Comparison of ENCODE assay signal across 1 cellular context in the genomic region with DNA sequence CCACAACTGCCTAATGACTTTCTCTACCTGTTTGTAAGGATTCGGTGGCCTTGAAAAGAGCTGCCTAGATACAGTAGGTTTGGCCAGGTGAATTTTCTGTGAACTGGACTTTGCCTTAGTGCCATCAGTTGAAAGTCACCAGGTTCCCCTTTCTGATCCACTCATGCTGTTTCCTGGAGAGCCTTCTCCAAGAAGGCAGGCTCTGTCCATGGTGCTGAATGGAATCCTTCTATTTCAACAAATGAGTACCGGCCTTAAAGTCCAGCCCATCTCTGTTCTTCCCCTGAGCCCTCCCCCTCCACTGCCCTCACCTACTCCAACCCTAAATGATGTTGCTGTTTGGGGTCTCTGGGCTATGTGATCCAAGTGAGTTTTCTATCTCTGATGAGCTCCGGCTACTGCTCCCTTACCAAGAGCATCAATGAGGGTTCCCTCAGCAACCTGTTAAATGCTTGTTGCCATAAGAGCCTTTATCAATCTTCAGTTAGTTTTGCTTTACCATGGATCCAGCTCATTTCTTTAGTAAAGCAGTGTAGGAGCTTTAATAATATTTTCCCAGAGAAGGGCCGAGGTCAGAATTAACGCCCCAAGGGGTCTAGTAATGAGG.
TF ChIP-seq lines count a peak whose summit lies in the region.

No MANE protein-coding gene starts in this region.

TF ChIP-seq in K562, 482 proteins besides CTCF, POLR2A, EP300 and RAD21 (continued from another document and continues in another):
- TF ChIP-seq, protein P1, sequence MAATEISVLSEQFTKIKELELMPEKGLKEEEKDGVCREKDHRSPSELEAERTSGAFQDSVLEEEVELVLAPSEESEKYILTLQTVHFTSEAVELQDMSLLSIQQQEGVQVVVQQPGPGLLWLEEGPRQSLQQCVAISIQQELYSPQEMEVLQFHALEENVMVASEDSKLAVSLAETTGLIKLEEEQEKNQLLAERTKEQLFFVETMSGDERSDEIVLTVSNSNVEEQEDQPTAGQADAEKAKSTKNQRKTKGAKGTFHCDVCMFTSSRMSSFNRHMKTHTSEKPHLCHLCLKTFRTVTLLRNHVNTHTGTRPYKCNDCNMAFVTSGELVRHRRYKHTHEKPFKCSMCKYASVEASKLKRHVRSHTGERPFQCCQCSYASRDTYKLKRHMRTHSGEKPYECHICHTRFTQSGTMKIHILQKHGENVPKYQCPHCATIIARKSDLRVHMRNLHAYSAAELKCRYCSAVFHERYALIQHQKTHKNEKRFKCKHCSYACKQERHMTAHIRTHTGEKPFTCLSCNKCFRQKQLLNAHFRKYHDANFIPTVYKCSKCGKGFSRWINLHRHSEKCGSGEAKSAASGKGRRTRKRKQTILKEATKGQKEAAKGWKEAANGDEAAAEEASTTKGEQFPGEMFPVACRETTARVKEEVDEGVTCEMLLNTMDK (IDR thresholded peaks at IDR 0.05; ENCODE audit: borderline replicate concordance, insufficient read depth, low read depth, low read length, poor library complexity, severe bottlenecking), result no peak
- TF ChIP-seq, protein P2, sequence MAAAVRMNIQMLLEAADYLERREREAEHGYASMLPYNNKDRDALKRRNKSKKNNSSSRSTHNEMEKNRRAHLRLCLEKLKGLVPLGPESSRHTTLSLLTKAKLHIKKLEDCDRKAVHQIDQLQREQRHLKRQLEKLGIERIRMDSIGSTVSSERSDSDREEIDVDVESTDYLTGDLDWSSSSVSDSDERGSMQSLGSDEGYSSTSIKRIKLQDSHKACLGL (CRISPR knock-in tag; IDR thresholded peaks at IDR 0.05; ENCODE audit: borderline replicate concordance, poor library complexity, severe bottlenecking), result no peak
- TF ChIP-seq, protein P3, sequence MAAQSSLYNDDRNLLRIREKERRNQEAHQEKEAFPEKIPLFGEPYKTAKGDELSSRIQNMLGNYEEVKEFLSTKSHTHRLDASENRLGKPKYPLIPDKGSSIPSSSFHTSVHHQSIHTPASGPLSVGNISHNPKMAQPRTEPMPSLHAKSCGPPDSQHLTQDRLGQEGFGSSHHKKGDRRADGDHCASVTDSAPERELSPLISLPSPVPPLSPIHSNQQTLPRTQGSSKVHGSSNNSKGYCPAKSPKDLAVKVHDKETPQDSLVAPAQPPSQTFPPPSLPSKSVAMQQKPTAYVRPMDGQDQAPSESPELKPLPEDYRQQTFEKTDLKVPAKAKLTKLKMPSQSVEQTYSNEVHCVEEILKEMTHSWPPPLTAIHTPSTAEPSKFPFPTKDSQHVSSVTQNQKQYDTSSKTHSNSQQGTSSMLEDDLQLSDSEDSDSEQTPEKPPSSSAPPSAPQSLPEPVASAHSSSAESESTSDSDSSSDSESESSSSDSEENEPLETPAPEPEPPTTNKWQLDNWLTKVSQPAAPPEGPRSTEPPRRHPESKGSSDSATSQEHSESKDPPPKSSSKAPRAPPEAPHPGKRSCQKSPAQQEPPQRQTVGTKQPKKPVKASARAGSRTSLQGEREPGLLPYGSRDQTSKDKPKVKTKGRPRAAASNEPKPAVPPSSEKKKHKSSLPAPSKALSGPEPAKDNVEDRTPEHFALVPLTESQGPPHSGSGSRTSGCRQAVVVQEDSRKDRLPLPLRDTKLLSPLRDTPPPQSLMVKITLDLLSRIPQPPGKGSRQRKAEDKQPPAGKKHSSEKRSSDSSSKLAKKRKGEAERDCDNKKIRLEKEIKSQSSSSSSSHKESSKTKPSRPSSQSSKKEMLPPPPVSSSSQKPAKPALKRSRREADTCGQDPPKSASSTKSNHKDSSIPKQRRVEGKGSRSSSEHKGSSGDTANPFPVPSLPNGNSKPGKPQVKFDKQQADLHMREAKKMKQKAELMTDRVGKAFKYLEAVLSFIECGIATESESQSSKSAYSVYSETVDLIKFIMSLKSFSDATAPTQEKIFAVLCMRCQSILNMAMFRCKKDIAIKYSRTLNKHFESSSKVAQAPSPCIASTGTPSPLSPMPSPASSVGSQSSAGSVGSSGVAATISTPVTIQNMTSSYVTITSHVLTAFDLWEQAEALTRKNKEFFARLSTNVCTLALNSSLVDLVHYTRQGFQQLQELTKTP (IDR thresholded peaks at IDR 0.05; ENCODE audit: low read depth in 1 of 2, partially characterized antibody in 2 of 2), result peak in 1 of 2 experiments; percentile 87
- TF ChIP-seq, protein P4, sequence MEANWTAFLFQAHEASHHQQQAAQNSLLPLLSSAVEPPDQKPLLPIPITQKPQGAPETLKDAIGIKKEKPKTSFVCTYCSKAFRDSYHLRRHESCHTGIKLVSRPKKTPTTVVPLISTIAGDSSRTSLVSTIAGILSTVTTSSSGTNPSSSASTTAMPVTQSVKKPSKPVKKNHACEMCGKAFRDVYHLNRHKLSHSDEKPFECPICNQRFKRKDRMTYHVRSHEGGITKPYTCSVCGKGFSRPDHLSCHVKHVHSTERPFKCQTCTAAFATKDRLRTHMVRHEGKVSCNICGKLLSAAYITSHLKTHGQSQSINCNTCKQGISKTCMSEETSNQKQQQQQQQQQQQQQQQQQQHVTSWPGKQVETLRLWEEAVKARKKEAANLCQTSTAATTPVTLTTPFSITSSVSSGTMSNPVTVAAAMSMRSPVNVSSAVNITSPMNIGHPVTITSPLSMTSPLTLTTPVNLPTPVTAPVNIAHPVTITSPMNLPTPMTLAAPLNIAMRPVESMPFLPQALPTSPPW (CRISPR knock-in tag; IDR thresholded peaks at IDR 0.05), result peak; percentile 39; the same call in 1 of the 2 replicates
- no peak for TF ChIP-seq MEIS2 (IDR thresholded peaks at IDR 0.05; ENCODE audit: partially characterized antibody)
- TF ChIP-seq, protein P5, sequence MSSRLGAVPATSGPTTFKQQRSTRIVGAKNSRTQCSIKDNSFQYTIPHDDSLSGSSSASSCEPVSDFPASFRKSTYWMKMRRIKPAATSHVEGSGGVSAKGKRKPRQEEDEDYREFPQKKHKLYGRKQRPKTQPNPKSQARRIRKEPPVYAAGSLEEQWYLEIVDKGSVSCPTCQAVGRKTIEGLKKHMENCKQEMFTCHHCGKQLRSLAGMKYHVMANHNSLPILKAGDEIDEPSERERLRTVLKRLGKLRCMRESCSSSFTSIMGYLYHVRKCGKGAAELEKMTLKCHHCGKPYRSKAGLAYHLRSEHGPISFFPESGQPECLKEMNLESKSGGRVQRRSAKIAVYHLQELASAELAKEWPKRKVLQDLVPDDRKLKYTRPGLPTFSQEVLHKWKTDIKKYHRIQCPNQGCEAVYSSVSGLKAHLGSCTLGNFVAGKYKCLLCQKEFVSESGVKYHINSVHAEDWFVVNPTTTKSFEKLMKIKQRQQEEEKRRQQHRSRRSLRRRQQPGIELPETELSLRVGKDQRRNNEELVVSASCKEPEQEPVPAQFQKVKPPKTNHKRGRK (tag; IDR thresholded peaks at IDR 0.05), result peak; percentile 71
- TF ChIP-seq, protein P6, sequence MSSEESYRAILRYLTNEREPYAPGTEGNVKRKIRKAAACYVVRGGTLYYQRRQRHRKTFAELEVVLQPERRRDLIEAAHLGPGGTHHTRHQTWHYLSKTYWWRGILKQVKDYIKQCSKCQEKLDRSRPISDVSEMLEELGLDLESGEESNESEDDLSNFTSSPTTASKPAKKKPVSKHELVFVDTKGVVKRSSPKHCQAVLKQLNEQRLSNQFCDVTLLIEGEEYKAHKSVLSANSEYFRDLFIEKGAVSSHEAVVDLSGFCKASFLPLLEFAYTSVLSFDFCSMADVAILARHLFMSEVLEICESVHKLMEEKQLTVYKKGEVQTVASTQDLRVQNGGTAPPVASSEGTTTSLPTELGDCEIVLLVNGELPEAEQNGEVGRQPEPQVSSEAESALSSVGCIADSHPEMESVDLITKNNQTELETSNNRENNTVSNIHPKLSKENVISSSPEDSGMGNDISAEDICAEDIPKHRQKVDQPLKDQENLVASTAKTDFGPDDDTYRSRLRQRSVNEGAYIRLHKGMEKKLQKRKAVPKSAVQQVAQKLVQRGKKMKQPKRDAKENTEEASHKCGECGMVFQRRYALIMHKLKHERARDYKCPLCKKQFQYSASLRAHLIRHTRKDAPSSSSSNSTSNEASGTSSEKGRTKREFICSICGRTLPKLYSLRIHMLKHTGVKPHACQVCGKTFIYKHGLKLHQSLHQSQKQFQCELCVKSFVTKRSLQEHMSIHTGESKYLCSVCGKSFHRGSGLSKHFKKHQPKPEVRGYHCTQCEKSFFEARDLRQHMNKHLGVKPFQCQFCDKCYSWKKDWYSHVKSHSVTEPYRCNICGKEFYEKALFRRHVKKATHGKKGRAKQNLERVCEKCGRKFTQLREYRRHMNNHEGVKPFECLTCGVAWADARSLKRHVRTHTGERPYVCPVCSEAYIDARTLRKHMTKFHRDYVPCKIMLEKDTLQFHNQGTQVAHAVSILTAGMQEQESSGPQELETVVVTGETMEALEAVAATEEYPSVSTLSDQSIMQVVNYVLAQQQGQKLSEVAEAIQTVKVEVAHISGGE (CRISPR knock-in tag; IDR thresholded peaks at IDR 0.05), result 0 out of 6 replicates have a peak, but pooled peaks of 1 of the 3 experiments have one; percentile 36
- 0 out of 2 replicates have a peak, but pooled peaks have one; percentile 32 for TF ChIP-seq ZNF584 (CRISPR knock-in tag; IDR thresholded peaks at IDR 0.05; ENCODE audit: low read depth)
- TF ChIP-seq, protein P7, sequence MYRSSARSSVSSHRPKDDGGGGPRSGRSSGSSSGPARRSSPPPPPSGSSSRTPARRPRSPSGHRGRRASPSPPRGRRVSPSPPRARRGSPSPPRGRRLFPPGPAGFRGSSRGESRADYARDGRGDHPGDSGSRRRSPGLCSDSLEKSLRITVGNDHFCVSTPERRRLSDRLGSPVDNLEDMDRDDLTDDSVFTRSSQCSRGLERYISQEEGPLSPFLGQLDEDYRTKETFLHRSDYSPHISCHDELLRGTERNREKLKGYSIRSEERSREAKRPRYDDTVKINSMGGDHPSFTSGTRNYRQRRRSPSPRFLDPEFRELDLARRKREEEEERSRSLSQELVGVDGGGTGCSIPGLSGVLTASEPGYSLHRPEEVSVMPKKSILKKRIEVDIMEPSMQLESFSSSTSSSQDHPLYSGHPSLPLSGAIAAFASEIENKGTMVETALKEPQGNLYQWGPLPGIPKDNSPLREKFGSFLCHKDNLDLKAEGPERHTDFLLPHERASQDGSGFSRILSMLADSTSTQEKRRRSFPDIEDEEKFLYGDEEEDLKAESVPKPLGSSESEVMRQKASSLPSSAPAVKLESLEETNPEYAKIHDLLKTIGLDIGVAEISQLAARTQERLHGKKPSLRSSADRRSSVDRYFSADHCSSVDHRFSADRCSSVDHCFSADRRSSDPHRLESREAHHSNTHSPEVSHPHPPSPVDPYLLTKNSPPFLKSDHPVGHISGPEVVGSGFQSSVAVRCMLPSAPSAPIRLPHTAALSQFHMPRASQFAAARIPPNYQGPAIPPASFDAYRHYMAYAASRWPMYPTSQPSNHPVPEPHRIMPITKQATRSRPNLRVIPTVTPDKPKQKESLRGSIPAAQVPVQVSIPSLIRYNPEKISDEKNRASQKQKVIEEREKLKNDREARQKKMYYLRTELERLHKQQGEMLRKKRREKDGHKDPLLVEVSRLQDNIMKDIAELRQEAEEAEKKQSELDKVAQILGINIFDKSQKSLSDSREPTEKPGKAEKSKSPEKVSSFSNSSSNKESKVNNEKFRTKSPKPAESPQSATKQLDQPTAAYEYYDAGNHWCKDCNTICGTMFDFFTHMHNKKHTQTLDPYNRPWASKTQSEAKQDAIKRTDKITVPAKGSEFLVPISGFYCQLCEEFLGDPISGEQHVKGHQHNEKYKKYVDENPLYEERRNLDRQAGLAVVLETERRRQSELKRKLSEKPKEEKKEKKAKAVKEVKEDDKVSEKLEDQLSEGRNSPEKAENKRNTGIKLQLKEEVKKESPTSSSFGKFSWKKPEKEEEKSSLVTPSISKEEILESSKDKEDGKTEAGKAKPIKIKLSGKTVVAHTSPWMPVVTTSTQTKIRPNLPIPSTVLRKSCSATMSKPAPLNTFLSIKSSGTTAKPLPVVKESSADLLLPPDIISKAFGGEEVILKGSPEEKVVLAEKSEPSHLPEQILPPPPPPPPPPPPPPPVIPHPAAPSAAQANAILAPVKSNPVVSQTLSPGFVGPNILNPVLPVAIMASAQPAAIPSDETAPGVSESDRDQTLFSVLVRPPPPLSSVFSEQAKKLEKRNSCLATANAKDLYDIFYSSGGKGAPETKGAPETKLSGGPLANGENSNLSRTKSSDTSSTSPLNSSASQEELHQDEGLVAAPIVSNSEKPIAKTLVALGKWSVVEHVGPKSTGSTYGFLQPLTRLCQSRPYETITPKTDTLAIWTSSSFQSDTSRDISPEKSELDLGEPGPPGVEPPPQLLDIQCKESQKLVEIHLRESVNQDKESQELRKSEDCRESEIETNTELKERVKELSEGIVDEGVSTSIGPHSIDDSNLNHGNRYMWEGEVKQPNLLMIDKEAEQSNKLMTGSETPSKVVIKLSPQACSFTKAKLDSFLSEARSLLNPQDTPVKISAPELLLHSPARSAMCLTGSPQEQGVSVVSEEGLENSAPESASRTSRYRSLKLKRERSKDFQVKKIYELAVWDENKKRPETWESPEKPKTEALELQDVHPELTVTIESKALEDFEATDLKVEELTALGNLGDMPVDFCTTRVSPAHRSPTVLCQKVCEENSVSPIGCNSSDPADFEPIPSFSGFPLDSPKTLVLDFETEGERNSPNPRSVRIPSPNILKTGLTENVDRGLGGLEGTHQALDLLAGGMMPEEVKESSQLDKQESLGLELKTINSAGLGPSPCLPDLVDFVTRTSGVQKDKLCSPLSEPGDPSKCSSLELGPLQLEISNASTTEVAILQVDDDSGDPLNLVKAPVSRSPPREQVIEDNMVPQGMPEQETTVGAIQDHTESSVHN (IDR thresholded peaks at IDR 0.05; ENCODE audit: borderline replicate concordance in 1 of 2, low read depth in 1 of 2), result no peak
- TF ChIP-seq, protein P8, sequence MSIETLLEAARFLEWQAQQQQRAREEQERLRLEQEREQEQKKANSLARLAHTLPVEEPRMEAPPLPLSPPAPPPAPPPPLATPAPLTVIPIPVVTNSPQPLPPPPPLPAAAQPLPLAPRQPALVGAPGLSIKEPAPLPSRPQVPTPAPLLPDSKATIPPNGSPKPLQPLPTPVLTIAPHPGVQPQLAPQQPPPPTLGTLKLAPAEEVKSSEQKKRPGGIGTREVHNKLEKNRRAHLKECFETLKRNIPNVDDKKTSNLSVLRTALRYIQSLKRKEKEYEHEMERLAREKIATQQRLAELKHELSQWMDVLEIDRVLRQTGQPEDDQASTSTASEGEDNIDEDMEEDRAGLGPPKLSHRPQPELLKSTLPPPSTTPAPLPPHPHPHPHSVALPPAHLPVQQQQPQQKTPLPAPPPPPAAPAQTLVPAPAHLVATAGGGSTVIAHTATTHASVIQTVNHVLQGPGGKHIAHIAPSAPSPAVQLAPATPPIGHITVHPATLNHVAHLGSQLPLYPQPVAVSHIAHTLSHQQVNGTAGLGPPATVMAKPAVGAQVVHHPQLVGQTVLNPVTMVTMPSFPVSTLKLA (conservative IDR thresholded peaks at IDR 0.05), result no peak
- no peak for TF ChIP-seq ARID2 (IDR thresholded peaks at IDR 0.05)
- peak; percentile 56; the same call in 1 of the 2 replicates for TF ChIP-seq DMBX1 (CRISPR knock-in tag; IDR thresholded peaks at IDR 0.05; ENCODE audit: borderline replicate concordance)
- TF ChIP-seq ZNF311 (CRISPR knock-in tag; IDR thresholded peaks at IDR 0.05), result no peak
- TF ChIP-seq ZBTB33 (CRISPR knock-in tag; IDR thresholded peaks at IDR 0.05), result no peak
- no peak for TF ChIP-seq ZKSCAN1 (IDR thresholded peaks at IDR 0.05; ENCODE audit: low read depth, low read length)
- no peak for TF ChIP-seq ILF3 (IDR thresholded peaks at IDR 0.05; ENCODE audit: borderline replicate concordance)
- no peak for TF ChIP-seq KLF10 (CRISPR knock-in tag; IDR thresholded peaks at IDR 0.05)
